Comparison of ENCODE assay signal across 8 cellular contexts in genomic region chr2:134918518-134919359, GRCh38. TPM values are rescaled to one million over a fixed set of nuclear protein-coding genes. Genes with fewer than 3 reads are reported as not detected.
DNase-seq lines count a peak whose midpoint lies in the region; FAIRE-seq and TF ChIP-seq lines count a peak whose summit lies in the region.

CCNT2 (plus strand) TSS chr2:134918822; CDS start chr2:134918855, 33 bp downstream.

- H4K8ac ChIP-seq in neuronal stem cell (ENCODE audit: low read depth, low read length) = peak within 1 kb of the TSS; percentile 93

- H2BK120ac ChIP-seq in neuronal stem cell (ENCODE audit: low read depth, low read length) = peak within 1 kb of the TSS; percentile 87

- H3K4me1 Mint-ChIP-seq in HFFc6 (ENCODE audit: low read depth) = peaks cover 40% of the 10 kb centered on the region
- H3K4me1 Mint-ChIP-seq in activated naive CD4-positive, alpha-beta T cell treated with anti-CD3 and anti-CD28 coated beads, Interleukin-2, amount 10 ng/mL, durations not matched to agents 7 days and 5 days = peaks cover 33% of the 10 kb centered on the region

- H3K27me3 Mint-ChIP-seq in HFFc6 (ENCODE audit: insufficient read depth) = no peaks in the 10 kb centered on the region
- H3K27me3 Mint-ChIP-seq in activated naive CD4-positive, alpha-beta T cell treated with anti-CD3 and anti-CD28 coated beads, Interleukin-2, amount 10 ng/mL, durations not matched to agents 7 days and 5 days = peaks cover 6% of the 10 kb centered on the region

- no peak for FAIRE-seq in frontal cortex (lab: Jason Lieb, UNC)

- H2BK15ac ChIP-seq in neuronal stem cell (ENCODE audit: low read length) = peak within 1 kb of the TSS; percentile 21

- peak within 1 kb of the TSS; percentile 49 for H3K4me2 ChIP-seq in neuronal stem cell (ENCODE audit: insufficient read depth, low read length, poor library complexity, severe bottlenecking)

- H3K27me3 ChIP-seq in neuronal stem cell (ENCODE audit: control insufficient read depth in 3 of 3, insufficient read depth in 3 of 3, low read depth in 1 of 3, low read length in 3 of 3) = no peaks in the 10 kb centered on the region

- H3K9ac ChIP-seq in SK-N-MC (ENCODE audit: insufficient read length) = peak within 1 kb of the TSS; percentile 100
- H3K9ac ChIP-seq in neuronal stem cell (ENCODE audit: low read depth, low read length, poor library complexity) = peak within 1 kb of the TSS; percentile 99

- H3K4me3 ChIP-seq in NB4 (ENCODE audit: low read depth, low read length) (peak within 1 kb of the TSS; percentile 98), SK-N-MC (peak within 1 kb of the TSS; percentile 98), neuronal stem cell (ENCODE audit: low read length in 2 of 2) (peak within 1 kb of the TSS; percentile 82 to 97)

- no peak within 1 kb of the TSS for H2BK12ac ChIP-seq in neuronal stem cell (ENCODE audit: low read length)

- peak within 1 kb of the TSS; percentile 92 for H4K91ac ChIP-seq in neuronal stem cell (ENCODE audit: low read depth, low read length, poor library complexity)

- peak; percentile 63 for TF ChIP-seq POLR2A in NB4 (IDR thresholded peaks at IDR 0.05; ENCODE audit: extremely low read depth, insufficient read length)

- H3K4me1 ChIP-seq in neuronal stem cell (ENCODE audit: control insufficient read depth in 2 of 2, insufficient read depth in 1 of 2, low read depth in 1 of 2, low read length in 2 of 2) = peaks cover 0 to 9% of the 10 kb centered on the region in 2 donors

- peak within 1 kb of the TSS; percentile 100 for H3K18ac ChIP-seq in neuronal stem cell (ENCODE audit: low read length)

- H3K14ac ChIP-seq in neuronal stem cell (ENCODE audit: low read length) = peak within 1 kb of the TSS; percentile 89

- H3K27ac ChIP-seq in SK-N-MC (peak within 1 kb of the TSS; percentile 98), neuronal stem cell (replicated peaks; ENCODE audit: low read length) (peak within 1 kb of the TSS; percentile 98)

- H2AK5ac ChIP-seq in neuronal stem cell (ENCODE audit: low read depth, low read length) = peak within 1 kb of the TSS; percentile 95

- peak within 1 kb of the TSS; percentile 96 for H3K4me3 Mint-ChIP-seq in HFFc6
- peak within 1 kb of the TSS; percentile 89 for H3K4me3 Mint-ChIP-seq in activated naive CD4-positive, alpha-beta T cell treated with anti-CD3 and anti-CD28 coated beads, Interleukin-2, amount 10 ng/mL, durations not matched to agents 7 days and 5 days

- peaks cover 36% of the 10 kb centered on the region for H3K36me3 ChIP-seq in SK-N-MC (ENCODE audit: insufficient read depth, low read length)
- H3K36me3 ChIP-seq in neuronal stem cell (replicated peaks in 1 of 2; ENCODE audit: control insufficient read depth in 2 of 2, insufficient read depth in 2 of 2, low read length in 2 of 2) = peaks cover 0 to 38% of the 10 kb centered on the region in 2 donors

- peak within 1 kb of the TSS; percentile 97 for H3K27ac Mint-ChIP-seq in HFFc6
- H3K27ac Mint-ChIP-seq in activated naive CD4-positive, alpha-beta T cell treated with anti-CD3 and anti-CD28 coated beads, Interleukin-2, amount 10 ng/mL, durations not matched to agents 7 days and 5 days = peak within 1 kb of the TSS; percentile 100

- TF ChIP-seq CTCF in HFFc6 (IDR thresholded peaks at IDR 0.05) (peak; percentile 57), NB4 (IDR thresholded peaks at IDR 0.05; ENCODE audit: low read depth, low read length) (no peak), subcutaneous adipose tissue (IDR thresholded peaks at IDR 0.05; ENCODE audit: low read depth) (no peak)

- no peaks in the 10 kb centered on the region for H3K9me3 ChIP-seq in SK-N-MC (ENCODE audit: low read depth, low read length)
- H3K9me3 ChIP-seq in neuronal stem cell (replicated peaks in 1 of 2; ENCODE audit: control insufficient read depth in 2 of 2, insufficient read depth in 1 of 2, low read depth in 1 of 2, low read length in 2 of 2) = no peaks in the 10 kb centered on the region

- H3K36me3 Mint-ChIP-seq in HFFc6 (ENCODE audit: low read depth) = peaks cover 13% of the 10 kb centered on the region
- H3K36me3 Mint-ChIP-seq in activated naive CD4-positive, alpha-beta T cell treated with anti-CD3 and anti-CD28 coated beads, Interleukin-2, amount 10 ng/mL, durations not matched to agents 7 days and 5 days = peaks cover 21% of the 10 kb centered on the region

- peak within 1 kb of the TSS; percentile 91 for H2AFZ ChIP-seq in neuronal stem cell (ENCODE audit: low read length)

- CTCF ChIA-PET in activated naive CD4-positive, alpha-beta T cell treated with anti-CD3 and anti-CD28 coated beads, Interleukin-2, amount 10 ng/mL, durations not matched to agents 7 days and 5 days (lab: Charles Lee) = no interaction called here

- H3K4ac ChIP-seq in neuronal stem cell (ENCODE audit: low read length) = peak within 1 kb of the TSS; percentile 93

- no CpG with 5 or more reads among the region's 85 CpGs for WGBS in neuronal stem cell (ENCODE audit: extremely low coverage in 2 of 2, insufficient read length in 2 of 2, insufficient replicate concordance in 1 of 2), 2 donors

- H3K79me1 ChIP-seq in neuronal stem cell (ENCODE audit: low read depth, low read length) = peaks cover 5% of the 10 kb centered on the region

- H3K9me3 Mint-ChIP-seq in HFFc6 = no peaks in the 10 kb centered on the region
- H3K9me3 Mint-ChIP-seq in activated naive CD4-positive, alpha-beta T cell treated with anti-CD3 and anti-CD28 coated beads, Interleukin-2, amount 10 ng/mL, durations not matched to agents 7 days and 5 days = no peaks in the 10 kb centered on the region

- DNase-seq in GM04503 (ENCODE audit: low read depth) (peak; percentile 95), HFFc6 (peak; percentile 99), NB4 (ENCODE audit: low read depth) (peak; percentile 99), SK-N-MC (ENCODE audit: low read depth, low spot score) (peak; percentile 92), frontal cortex (ENCODE audit: low spot score in 2 of 2) (peak; percentile 90 to 91), neuronal stem cell (ENCODE audit: low spot score) (peak; percentile 98)
- peak; percentile 99 for DNase-seq in activated naive CD4-positive, alpha-beta T cell treated with anti-CD3 and anti-CD28 coated beads, Interleukin-2, amount 10 ng/mL, durations not matched to agents 7 days and 5 days

- H3K23ac ChIP-seq in neuronal stem cell (ENCODE audit: low read depth, low read length, poor library complexity) = peak within 1 kb of the TSS; percentile 97

- H2BK5ac ChIP-seq in neuronal stem cell (ENCODE audit: low read length) = peak within 1 kb of the TSS; percentile 100

RNA-seq across cellular contexts. Expression of gene CCNT2, which starts in this region (rescaled TPM):
- 10 to 100 TPM; 16.9 to 22.4 (median 19.6) TPM for total RNA-seq in HFFc6 (2021; fragmentation: NEBNext Ultra II Directional; extraction: Animal tissue kit (Norgen Biotek cat#: 25700))
- total RNA-seq in frontal cortex (66.0 TPM), subcutaneous adipose tissue (10 to 100 TPM; 34.6 to 41.3 (median 38.7) TPM)
- polyA plus RNA-seq in neuronal stem cell (2013, experiment 1 of 2) = 35.7 TPM
- 35.6 TPM for polyA plus RNA-seq in neuronal stem cell (2013, experiment 2 of 2)

Comparison
In these comparisons a context has a peak if more than half of its experiments do, and no peak if none do; other contexts are left out.
1. Peak in every context shown above with its lines: DNase-seq, H3K4me3 ChIP-seq and H3K27ac ChIP-seq.